Comparison of ENCODE assay signal across 1 cellular context in the genomic region with DNA sequence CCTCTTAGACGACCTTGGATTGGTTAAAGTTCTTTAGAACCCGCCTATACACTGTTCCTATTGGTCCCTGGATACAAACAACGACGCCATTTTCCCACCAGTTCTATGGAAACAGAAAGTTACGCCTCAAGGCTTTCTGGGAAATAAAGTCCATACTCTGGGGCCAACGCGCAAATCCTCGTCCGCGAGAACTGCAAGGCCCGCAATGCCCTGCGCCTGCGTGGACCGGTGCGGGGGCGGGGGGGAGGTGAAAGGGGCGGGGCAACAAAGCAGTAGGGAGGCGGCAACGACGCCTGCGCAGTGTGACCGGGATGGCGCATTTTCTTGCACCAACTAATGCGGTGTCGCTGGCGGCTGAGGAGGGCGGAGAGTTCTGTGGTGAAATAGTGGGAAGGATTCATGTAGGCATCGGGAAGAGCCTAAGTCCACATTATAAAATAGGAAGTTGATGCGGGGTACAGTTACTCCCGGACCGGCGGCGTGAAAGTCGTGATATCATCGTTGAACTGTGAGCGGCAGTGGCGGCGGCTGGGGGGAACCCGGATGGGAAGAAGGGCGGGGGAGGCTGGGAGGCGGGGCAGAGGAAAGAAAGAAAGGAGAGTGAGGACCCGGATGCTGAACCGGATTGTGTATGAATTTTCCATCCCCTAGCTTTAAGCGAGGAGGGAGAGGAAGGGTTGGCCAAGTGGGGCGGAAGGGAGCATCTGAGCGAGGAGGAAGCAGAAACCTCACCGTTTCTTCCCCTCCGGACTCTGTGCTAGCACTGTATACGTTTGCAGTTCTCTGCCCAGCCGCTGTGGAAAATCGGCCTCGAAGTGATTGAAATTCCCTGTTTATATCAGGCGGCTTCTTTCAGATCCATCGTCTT.
TF ChIP-seq lines count a peak whose summit lies in the region.

A gene (plus strand): TSS at position 300 of the 868 bp plus-strand sequence. CDS start 6,695 bp downstream, outside the sequence.

TF ChIP-seq in HepG2, 621 proteins besides CTCF, POLR2A, EP300 and RAD21 (continued from another document and continues in another):
- TF ChIP-seq ZBTB20 (CRISPR knock-in tag; IDR thresholded peaks at IDR 0.05; ENCODE audit: borderline replicate concordance, low read depth) (peak; percentile 28; the same call in 1 of the 2 replicates), MED1 (CRISPR knock-in tag; IDR thresholded peaks at IDR 0.05) (peak; percentile 25; the same call in 1 of the 2 replicates), ATM (IDR thresholded peaks at IDR 0.05; ENCODE audit: borderline replicate concordance) (no peak), MIER2 (CRISPR knock-in tag; IDR thresholded peaks at IDR 0.05) (no peak), ZSCAN30 (CRISPR knock-in tag; IDR thresholded peaks at IDR 0.05) (no peak), CCDC6 (CRISPR knock-in tag; IDR thresholded peaks at IDR 0.05) (0 out of 2 replicates have a peak, but pooled peaks have one; percentile 1), TBP (CRISPR knock-in tag; IDR thresholded peaks at IDR 0.05) (no peak), SP4 (CRISPR knock-in tag; IDR thresholded peaks at IDR 0.05) (peak; percentile 62; the same call in 1 of the 2 replicates), PTBP1 (IDR thresholded peaks at IDR 0.05; ENCODE audit: low read depth, low read length, poor library complexity, severe bottlenecking) (no peak), KLF12 (CRISPR knock-in tag; IDR thresholded peaks at IDR 0.05; ENCODE audit: borderline replicate concordance) (no peak), ZNF441 (CRISPR knock-in tag; IDR thresholded peaks at IDR 0.05; ENCODE audit: borderline replicate concordance) (no peak), STAT5B (CRISPR knock-in tag; IDR thresholded peaks at IDR 0.05) (no peak), NR2F6 (IDR thresholded peaks at IDR 0.05) (no peak), NR2F6 (CRISPR knock-in tag; IDR thresholded peaks at IDR 0.05) (0 out of 2 replicates have a peak, but pooled peaks have one; percentile 2), ARNTL (CRISPR knock-in tag; IDR thresholded peaks at IDR 0.05) (0 out of 2 replicates have a peak, but pooled peaks have one; percentile 11), TAF15 (IDR thresholded peaks at IDR 0.05; ENCODE audit: low read depth, low read length, poor library complexity, severe bottlenecking) (no peak), ZNF615 (CRISPR knock-in tag; IDR thresholded peaks at IDR 0.05; ENCODE audit: borderline replicate concordance) (0 out of 2 replicates have a peak, but pooled peaks have one; percentile 10), ZNF235 (CRISPR knock-in tag; IDR thresholded peaks at IDR 0.05; ENCODE audit: borderline replicate concordance) (0 out of 2 replicates have a peak, but pooled peaks have one; percentile 38), AGO1 (IDR thresholded peaks at IDR 0.05; ENCODE audit: low read depth, low read length, poor library complexity, severe bottlenecking) (no peak), ZNF501 (CRISPR knock-in tag; IDR thresholded peaks at IDR 0.05) (peak; percentile 66; the same call in 1 of the 2 replicates), SAFB2 (CRISPR knock-in tag; IDR thresholded peaks at IDR 0.05; ENCODE audit: borderline replicate concordance, low read depth) (no peak; the same call in 1 of the 2 replicates), MEF2D (CRISPR knock-in tag; IDR thresholded peaks at IDR 0.05) (0 out of 2 replicates have a peak, but pooled peaks have one; percentile 7), KMT2A (CRISPR knock-in tag; IDR thresholded peaks at IDR 0.05) (peak; percentile 84), TAF1 (CRISPR knock-in tag; IDR thresholded peaks at IDR 0.05) (peak; percentile 84), NR2C2 (CRISPR knock-in tag; IDR thresholded peaks at IDR 0.05; ENCODE audit: borderline replicate concordance) (peak; percentile 85), FOSL1 (CRISPR knock-in tag; IDR thresholded peaks at IDR 0.05; ENCODE audit: borderline replicate concordance) (no peak), FOXC1 (CRISPR knock-in tag; IDR thresholded peaks at IDR 0.05; ENCODE audit: borderline replicate concordance) (no peak; the same call in 1 of the 2 replicates), RXRB (CRISPR knock-in tag; IDR thresholded peaks at IDR 0.05; ENCODE audit: borderline replicate concordance) (no peak; the same call in 1 of the 2 replicates), ZNF143 (CRISPR knock-in tag; IDR thresholded peaks at IDR 0.05) (peak; percentile 88), MATR3 (CRISPR knock-in tag; IDR thresholded peaks at IDR 0.05) (no peak), ZNF205 (CRISPR knock-in tag; IDR thresholded peaks at IDR 0.05) (peak; percentile 77), ZNF557 (CRISPR knock-in tag; IDR thresholded peaks at IDR 0.05) (no peak), DR1 (CRISPR knock-in tag; IDR thresholded peaks at IDR 0.05) (no peak)
- TF ChIP-seq, protein P1, sequence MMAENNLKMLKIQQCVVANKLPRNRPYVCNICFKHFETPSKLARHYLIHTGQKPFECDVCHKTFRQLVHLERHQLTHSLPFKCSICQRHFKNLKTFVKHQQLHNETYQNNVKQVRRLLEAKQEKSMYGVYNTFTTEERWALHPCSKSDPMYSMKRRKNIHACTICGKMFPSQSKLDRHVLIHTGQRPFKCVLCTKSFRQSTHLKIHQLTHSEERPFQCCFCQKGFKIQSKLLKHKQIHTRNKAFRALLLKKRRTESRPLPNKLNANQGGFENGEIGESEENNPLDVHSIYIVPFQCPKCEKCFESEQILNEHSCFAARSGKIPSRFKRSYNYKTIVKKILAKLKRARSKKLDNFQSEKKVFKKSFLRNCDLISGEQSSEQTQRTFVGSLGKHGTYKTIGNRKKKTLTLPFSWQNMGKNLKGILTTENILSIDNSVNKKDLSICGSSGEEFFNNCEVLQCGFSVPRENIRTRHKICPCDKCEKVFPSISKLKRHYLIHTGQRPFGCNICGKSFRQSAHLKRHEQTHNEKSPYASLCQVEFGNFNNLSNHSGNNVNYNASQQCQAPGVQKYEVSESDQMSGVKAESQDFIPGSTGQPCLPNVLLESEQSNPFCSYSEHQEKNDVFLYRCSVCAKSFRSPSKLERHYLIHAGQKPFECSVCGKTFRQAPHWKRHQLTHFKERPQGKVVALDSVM (CRISPR knock-in tag; IDR thresholded peaks at IDR 0.05) = no peak
- TF ChIP-seq, protein P2, sequence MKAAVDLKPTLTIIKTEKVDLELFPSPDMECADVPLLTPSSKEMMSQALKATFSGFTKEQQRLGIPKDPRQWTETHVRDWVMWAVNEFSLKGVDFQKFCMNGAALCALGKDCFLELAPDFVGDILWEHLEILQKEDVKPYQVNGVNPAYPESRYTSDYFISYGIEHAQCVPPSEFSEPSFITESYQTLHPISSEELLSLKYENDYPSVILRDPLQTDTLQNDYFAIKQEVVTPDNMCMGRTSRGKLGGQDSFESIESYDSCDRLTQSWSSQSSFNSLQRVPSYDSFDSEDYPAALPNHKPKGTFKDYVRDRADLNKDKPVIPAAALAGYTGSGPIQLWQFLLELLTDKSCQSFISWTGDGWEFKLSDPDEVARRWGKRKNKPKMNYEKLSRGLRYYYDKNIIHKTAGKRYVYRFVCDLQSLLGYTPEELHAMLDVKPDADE (CRISPR knock-in tag; IDR thresholded peaks at IDR 0.05) = no peak
- TF ChIP-seq, protein P3, sequence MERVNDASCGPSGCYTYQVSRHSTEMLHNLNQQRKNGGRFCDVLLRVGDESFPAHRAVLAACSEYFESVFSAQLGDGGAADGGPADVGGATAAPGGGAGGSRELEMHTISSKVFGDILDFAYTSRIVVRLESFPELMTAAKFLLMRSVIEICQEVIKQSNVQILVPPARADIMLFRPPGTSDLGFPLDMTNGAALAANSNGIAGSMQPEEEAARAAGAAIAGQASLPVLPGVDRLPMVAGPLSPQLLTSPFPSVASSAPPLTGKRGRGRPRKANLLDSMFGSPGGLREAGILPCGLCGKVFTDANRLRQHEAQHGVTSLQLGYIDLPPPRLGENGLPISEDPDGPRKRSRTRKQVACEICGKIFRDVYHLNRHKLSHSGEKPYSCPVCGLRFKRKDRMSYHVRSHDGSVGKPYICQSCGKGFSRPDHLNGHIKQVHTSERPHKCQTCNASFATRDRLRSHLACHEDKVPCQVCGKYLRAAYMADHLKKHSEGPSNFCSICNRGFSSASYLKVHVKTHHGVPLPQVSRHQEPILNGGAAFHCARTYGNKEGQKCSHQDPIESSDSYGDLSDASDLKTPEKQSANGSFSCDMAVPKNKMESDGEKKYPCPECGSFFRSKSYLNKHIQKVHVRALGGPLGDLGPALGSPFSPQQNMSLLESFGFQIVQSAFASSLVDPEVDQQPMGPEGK (CRISPR knock-in tag; IDR thresholded peaks at IDR 0.05) = no peak
- TF ChIP-seq, protein P4, sequence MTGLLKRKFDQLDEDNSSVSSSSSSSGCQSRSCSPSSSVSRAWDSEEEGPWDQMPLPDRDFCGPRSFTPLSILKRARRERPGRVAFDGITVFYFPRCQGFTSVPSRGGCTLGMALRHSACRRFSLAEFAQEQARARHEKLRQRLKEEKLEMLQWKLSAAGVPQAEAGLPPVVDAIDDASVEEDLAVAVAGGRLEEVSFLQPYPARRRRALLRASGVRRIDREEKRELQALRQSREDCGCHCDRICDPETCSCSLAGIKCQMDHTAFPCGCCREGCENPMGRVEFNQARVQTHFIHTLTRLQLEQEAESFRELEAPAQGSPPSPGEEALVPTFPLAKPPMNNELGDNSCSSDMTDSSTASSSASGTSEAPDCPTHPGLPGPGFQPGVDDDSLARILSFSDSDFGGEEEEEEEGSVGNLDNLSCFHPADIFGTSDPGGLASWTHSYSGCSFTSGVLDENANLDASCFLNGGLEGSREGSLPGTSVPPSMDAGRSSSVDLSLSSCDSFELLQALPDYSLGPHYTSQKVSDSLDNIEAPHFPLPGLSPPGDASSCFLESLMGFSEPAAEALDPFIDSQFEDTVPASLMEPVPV (CRISPR knock-in tag; IDR thresholded peaks at IDR 0.05) = no peak
- TF ChIP-seq, protein P5, sequence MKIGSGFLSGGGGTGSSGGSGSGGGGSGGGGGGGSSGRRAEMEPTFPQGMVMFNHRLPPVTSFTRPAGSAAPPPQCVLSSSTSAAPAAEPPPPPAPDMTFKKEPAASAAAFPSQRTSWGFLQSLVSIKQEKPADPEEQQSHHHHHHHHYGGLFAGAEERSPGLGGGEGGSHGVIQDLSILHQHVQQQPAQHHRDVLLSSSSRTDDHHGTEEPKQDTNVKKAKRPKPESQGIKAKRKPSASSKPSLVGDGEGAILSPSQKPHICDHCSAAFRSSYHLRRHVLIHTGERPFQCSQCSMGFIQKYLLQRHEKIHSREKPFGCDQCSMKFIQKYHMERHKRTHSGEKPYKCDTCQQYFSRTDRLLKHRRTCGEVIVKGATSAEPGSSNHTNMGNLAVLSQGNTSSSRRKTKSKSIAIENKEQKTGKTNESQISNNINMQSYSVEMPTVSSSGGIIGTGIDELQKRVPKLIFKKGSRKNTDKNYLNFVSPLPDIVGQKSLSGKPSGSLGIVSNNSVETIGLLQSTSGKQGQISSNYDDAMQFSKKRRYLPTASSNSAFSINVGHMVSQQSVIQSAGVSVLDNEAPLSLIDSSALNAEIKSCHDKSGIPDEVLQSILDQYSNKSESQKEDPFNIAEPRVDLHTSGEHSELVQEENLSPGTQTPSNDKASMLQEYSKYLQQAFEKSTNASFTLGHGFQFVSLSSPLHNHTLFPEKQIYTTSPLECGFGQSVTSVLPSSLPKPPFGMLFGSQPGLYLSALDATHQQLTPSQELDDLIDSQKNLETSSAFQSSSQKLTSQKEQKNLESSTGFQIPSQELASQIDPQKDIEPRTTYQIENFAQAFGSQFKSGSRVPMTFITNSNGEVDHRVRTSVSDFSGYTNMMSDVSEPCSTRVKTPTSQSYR (CRISPR knock-in tag; IDR thresholded peaks at IDR 0.05; ENCODE audit: borderline replicate concordance) = peak; percentile 27; the same call in 1 of the 2 replicates
- TF ChIP-seq, protein P6, sequence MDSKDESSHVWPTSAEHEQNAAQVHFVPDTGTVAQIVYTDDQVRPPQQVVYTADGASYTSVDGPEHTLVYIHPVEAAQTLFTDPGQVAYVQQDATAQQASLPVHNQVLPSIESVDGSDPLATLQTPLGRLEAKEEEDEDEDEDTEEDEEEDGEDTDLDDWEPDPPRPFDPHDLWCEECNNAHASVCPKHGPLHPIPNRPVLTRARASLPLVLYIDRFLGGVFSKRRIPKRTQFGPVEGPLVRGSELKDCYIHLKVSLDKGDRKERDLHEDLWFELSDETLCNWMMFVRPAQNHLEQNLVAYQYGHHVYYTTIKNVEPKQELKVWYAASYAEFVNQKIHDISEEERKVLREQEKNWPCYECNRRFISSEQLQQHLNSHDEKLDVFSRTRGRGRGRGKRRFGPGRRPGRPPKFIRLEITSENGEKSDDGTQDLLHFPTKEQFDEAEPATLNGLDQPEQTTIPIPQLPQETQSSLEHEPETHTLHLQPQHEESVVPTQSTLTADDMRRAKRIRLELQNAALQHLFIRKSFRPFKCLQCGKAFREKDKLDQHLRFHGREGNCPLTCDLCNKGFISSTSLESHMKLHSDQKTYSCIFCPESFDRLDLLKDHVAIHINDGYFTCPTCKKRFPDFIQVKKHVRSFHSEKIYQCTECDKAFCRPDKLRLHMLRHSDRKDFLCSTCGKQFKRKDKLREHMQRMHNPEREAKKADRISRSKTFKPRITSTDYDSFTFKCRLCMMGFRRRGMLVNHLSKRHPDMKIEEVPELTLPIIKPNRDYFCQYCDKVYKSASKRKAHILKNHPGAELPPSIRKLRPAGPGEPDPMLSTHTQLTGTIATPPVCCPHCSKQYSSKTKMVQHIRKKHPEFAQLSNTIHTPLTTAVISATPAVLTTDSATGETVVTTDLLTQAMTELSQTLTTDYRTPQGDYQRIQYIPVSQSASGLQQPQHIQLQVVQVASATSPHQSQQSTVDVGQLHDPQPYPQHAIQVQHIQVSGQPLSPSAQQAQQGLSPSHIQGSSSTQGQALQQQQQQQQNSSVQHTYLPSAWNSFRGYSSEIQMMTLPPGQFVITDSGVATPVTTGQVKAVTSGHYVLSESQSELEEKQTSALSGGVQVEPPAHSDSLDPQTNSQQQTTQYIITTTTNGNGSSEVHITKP (CRISPR knock-in tag; IDR thresholded peaks at IDR 0.05; ENCODE audit: low read depth) = peak; percentile 45; the same call in 1 of the 2 replicates
- TF ChIP-seq, protein P7, sequence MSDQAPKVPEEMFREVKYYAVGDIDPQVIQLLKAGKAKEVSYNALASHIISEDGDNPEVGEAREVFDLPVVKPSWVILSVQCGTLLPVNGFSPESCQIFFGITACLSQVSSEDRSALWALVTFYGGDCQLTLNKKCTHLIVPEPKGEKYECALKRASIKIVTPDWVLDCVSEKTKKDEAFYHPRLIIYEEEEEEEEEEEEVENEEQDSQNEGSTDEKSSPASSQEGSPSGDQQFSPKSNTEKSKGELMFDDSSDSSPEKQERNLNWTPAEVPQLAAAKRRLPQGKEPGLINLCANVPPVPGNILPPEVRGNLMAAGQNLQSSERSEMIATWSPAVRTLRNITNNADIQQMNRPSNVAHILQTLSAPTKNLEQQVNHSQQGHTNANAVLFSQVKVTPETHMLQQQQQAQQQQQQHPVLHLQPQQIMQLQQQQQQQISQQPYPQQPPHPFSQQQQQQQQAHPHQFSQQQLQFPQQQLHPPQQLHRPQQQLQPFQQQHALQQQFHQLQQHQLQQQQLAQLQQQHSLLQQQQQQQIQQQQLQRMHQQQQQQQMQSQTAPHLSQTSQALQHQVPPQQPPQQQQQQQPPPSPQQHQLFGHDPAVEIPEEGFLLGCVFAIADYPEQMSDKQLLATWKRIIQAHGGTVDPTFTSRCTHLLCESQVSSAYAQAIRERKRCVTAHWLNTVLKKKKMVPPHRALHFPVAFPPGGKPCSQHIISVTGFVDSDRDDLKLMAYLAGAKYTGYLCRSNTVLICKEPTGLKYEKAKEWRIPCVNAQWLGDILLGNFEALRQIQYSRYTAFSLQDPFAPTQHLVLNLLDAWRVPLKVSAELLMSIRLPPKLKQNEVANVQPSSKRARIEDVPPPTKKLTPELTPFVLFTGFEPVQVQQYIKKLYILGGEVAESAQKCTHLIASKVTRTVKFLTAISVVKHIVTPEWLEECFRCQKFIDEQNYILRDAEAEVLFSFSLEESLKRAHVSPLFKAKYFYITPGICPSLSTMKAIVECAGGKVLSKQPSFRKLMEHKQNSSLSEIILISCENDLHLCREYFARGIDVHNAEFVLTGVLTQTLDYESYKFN (CRISPR knock-in tag; conservative IDR thresholded peaks at IDR 0.05) = no peak
